ENCODE assay signal across 2 cellular contexts in the genomic region with DNA sequence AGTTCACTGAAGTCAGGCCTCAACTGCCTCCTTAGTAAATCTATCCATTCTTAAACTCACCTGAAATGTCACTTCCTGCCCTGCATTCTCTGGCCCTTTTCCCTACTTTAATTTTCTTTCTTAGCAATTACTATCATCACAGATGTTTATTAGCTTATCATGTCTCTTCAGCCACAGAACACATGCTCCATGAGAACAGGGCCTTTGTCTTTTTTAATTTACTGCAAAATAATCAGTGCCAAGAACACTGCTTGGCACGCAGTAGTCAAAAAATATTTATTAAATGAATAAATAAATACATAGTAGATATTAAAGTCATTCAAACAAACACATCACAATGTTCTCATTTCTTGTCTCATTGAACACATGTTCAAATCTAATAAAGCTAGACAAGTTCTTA.
TF ChIP-seq lines count a peak whose summit lies in the region.

No MANE protein-coding gene starts in this region.

TF ChIP-seq in GM23338, 12 proteins besides CTCF, POLR2A, EP300 and RAD21 (continued from another document):
- TF ChIP-seq STAT1 (IDR thresholded peaks at IDR 0.05; ENCODE audit: unreplicated experiment) (no peak), CREB1 (CRISPR knock-in tag; IDR thresholded peaks at IDR 0.05; ENCODE audit: low read depth) (no peak)

TF ChIP-seq in WTC11, 78 proteins besides CTCF, POLR2A, EP300 and RAD21:
- TF ChIP-seq, protein P1, sequence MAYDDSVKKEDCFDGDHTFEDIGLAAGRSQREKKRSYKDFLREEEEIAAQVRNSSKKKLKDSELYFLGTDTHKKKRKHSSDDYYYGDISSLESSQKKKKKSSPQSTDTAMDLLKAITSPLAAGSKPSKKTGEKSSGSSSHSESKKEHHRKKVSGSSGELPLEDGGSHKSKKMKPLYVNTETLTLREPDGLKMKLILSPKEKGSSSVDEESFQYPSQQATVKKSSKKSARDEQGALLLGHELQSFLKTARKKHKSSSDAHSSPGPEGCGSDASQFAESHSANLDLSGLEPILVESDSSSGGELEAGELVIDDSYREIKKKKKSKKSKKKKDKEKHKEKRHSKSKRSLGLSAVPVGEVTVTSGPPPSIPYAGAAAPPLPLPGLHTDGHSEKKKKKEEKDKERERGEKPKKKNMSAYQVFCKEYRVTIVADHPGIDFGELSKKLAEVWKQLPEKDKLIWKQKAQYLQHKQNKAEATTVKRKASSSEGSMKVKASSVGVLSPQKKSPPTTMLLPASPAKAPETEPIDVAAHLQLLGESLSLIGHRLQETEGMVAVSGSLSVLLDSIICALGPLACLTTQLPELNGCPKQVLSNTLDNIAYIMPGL (CRISPR knock-in tag; IDR thresholded peaks at IDR 0.05), result no peak
- TF ChIP-seq ZNF671 (CRISPR knock-in tag; IDR thresholded peaks at IDR 0.05) (no peak), ZNF416 (CRISPR knock-in tag; IDR thresholded peaks at IDR 0.05) (no peak)
